Comparison of ENCODE assay signal across 23 cellular contexts in the genomic region with DNA sequence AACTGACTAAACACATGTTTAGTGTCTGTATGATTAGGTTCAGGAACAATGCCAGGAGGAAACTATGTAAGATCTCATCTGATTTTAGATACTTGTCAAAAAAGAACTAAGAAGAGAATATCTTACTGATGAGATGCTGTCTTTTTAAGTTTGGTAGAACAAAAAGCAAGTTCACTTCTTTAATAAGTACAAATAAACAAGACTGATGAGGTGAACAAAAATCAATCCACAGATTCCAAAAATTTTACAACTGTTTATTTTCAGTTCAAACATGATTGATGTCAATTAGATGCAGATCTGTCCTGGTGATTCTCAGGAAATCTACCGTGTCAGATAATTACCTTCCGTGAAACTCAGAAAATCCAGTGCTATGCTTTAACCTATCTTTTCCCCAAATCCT. TPM values are rescaled to one million over a fixed set of nuclear protein-coding genes. Genes with fewer than 3 reads are reported as not detected.
"Had no signal": no experiment of that assay in that cellular context is flagged by ENCODE, and none has a peak within 500 bp of the region (broad histone marks: within the 10 kb centered on the region; RNA-seq: fewer than 3 reads in every experiment).

No MANE protein-coding gene starts in this region.

- H3K27me3 ChIP-seq: colonic mucosa, esophagus squamous epithelium, right atrium auricular region, spleen, tibial nerve had no signal

- H3K4me3 ChIP-seq: colonic mucosa, esophagus squamous epithelium, heart right ventricle, pancreas, spleen, tibial nerve had no signal

- H3K9me3 Mint-ChIP-seq: activated B cell treated with CpG ODN at 0.5 μM for 24 hours; activated naive CD8-positive, alpha-beta T cell treated with anti-CD3 and anti-CD28 coated beads, Interleukin-2, amount 50 U/mL, for 24 hours; activated T-helper 2 cell treated with anti-CD3 and anti-CD28 coated beads, Interferon-gamma antibody, Interleukin-2, Interleukin-4, amounts not matched to agents 10 μg/mL and 5 μg/mL and 100 μg/mL, durations not matched to agents 14 hours and 24 hours and 36 hours; central memory CD8-positive, alpha-beta T cell; mesothelial cell of epicardium; T-helper 2 cell treated with Interferon-gamma antibody and Interleukin-4, amounts not matched to agents 5 μg/mL and 100 μg/mL, for 36 hours had no signal

- H3K27me3 Mint-ChIP-seq: activated B cell treated with CpG ODN at 0.5 μM for 24 hours; activated CD8-positive, alpha-beta memory T cell treated with anti-CD3 and anti-CD28 coated beads, Interleukin-2, amount 10 ng/mL, durations not matched to agents 7 days and 5 days; activated naive CD4-positive, alpha-beta T cell treated with anti-CD3 and anti-CD28 coated beads, Interleukin-2, amount 50 U/mL, for 24 hours; activated naive CD8-positive, alpha-beta T cell treated with anti-CD3 and anti-CD28 coated beads, Interleukin-2, amount 50 U/mL, for 24 hours; central memory CD8-positive, alpha-beta T cell; naive B cell had no signal

- H3K4me1 Mint-ChIP-seq: activated B cell treated with CpG ODN at 0.5 μM for 24 hours; activated CD8-positive, alpha-beta memory T cell treated with anti-CD3 and anti-CD28 coated beads, Interleukin-2, amount 10 ng/mL, durations not matched to agents 7 days and 5 days; activated naive CD4-positive, alpha-beta T cell treated with anti-CD3 and anti-CD28 coated beads, Interleukin-2, amount 50 U/mL, for 24 hours; activated naive CD8-positive, alpha-beta T cell treated with anti-CD3 and anti-CD28 coated beads, Interleukin-2, amount 50 U/mL, for 24 hours; central memory CD8-positive, alpha-beta T cell; naive B cell had no signal

- DNase-seq: activated B cell treated with CpG ODN at 0.5 μM for 24 hours; activated CD8-positive, alpha-beta memory T cell treated with anti-CD3 and anti-CD28 coated beads, Interleukin-2, amount 10 ng/mL, durations not matched to agents 7 days and 5 days; activated CD8-positive, alpha-beta T cell treated with anti-CD3 and anti-CD28 coated beads, Interleukin-2, amount 10 ng/mL, durations not matched to agents 7 days and 5 days; activated naive CD8-positive, alpha-beta T cell treated with anti-CD3 and anti-CD28 coated beads, Interleukin-2, amount 50 U/mL, for 24 hours; activated T-cell treated with anti-CD3 and anti-CD28 coated beads, Interleukin-2, amount 50 U/mL, for 48 hours; colonic mucosa; effector CD8-positive, alpha-beta T cell; esophagus squamous epithelium; foreskin melanocyte; heart right ventricle; naive B cell; pancreas; spleen; stimulated activated naive CD4-positive, alpha-beta T cell had no signal

- H3K36me3 ChIP-seq: colonic mucosa, esophagus squamous epithelium, heart right ventricle, pancreas, right atrium auricular region, spleen, tibial nerve had no signal

- H3K36me3 Mint-ChIP-seq: activated CD8-positive, alpha-beta memory T cell treated with anti-CD3 and anti-CD28 coated beads, Interleukin-2, amount 10 ng/mL, durations not matched to agents 7 days and 5 days; activated naive CD4-positive, alpha-beta T cell treated with anti-CD3 and anti-CD28 coated beads, Interleukin-2, amount 50 U/mL, for 24 hours; mesothelial cell of epicardium; naive B cell had no signal

- H3K27ac Mint-ChIP-seq: activated B cell treated with CpG ODN at 0.5 μM for 24 hours; activated CD8-positive, alpha-beta memory T cell treated with anti-CD3 and anti-CD28 coated beads, Interleukin-2, amount 10 ng/mL, durations not matched to agents 7 days and 5 days; activated CD8-positive, alpha-beta T cell treated with anti-CD3 and anti-CD28 coated beads, Interleukin-2, amount 10 ng/mL, durations not matched to agents 7 days and 5 days; activated naive CD4-positive, alpha-beta T cell treated with anti-CD3 and anti-CD28 coated beads, Interleukin-2, amount 50 U/mL, for 24 hours; activated naive CD8-positive, alpha-beta T cell treated with anti-CD3 and anti-CD28 coated beads, Interleukin-2, amount 50 U/mL, for 24 hours; activated T-helper 2 cell treated with anti-CD3 and anti-CD28 coated beads, Interferon-gamma antibody, Interleukin-2, Interleukin-4, amounts not matched to agents 10 μg/mL and 5 μg/mL and 100 μg/mL, durations not matched to agents 14 hours and 24 hours and 36 hours; mesothelial cell of epicardium; naive B cell; T-helper 2 cell treated with Interferon-gamma antibody and Interleukin-4, amounts not matched to agents 5 μg/mL and 100 μg/mL, for 36 hours had no signal

- ATAC-seq: activated CD8-positive, alpha-beta memory T cell treated with anti-CD3 and anti-CD28 coated beads, Interleukin-2, amount 10 ng/mL, durations not matched to agents 7 days and 5 days; activated CD8-positive, alpha-beta T cell treated with anti-CD3 and anti-CD28 coated beads, Interleukin-2, amount 10 ng/mL, durations not matched to agents 7 days and 5 days; activated naive CD8-positive, alpha-beta T cell treated with anti-CD3 and anti-CD28 coated beads, Interleukin-2, amount 50 U/mL, for 24 hours; pancreas had no signal

- H3K9me3 ChIP-seq: colonic mucosa, esophagus squamous epithelium, heart right ventricle, pancreas, right atrium auricular region, spleen, tibial nerve had no signal

- H3K4me3 Mint-ChIP-seq: activated B cell treated with CpG ODN at 0.5 μM for 24 hours; activated CD8-positive, alpha-beta memory T cell treated with anti-CD3 and anti-CD28 coated beads, Interleukin-2, amount 10 ng/mL, durations not matched to agents 7 days and 5 days; activated CD8-positive, alpha-beta T cell treated with anti-CD3 and anti-CD28 coated beads, Interleukin-2, amount 10 ng/mL, durations not matched to agents 7 days and 5 days; activated naive CD4-positive, alpha-beta T cell treated with anti-CD3 and anti-CD28 coated beads, Interleukin-2, amount 50 U/mL, for 24 hours; activated naive CD8-positive, alpha-beta T cell treated with anti-CD3 and anti-CD28 coated beads, Interleukin-2, amount 50 U/mL, for 24 hours; central memory CD8-positive, alpha-beta T cell; mesothelial cell of epicardium; naive B cell; T-helper 2 cell treated with Interferon-gamma antibody and Interleukin-4, amounts not matched to agents 5 μg/mL and 100 μg/mL, for 36 hours had no signal

- H3K27ac ChIP-seq: colonic mucosa, epithelial cell of prostate, esophagus squamous epithelium, heart right ventricle, pancreas, tibial nerve had no signal

- H3K4me1 ChIP-seq: colonic mucosa, esophagus squamous epithelium, heart right ventricle, pancreas, spleen had no signal

RNA-seq across cellular contexts. Expression of a gene that starts 24.9 kb away (rescaled TPM):
- total RNA-seq: activated B cell treated with CpG ODN at 0.5 μM for 24 hours; activated CD8-positive, alpha-beta memory T cell treated with anti-CD3 and anti-CD28 coated beads, Interleukin-2, amount 10 ng/mL, durations not matched to agents 7 days and 5 days; activated CD8-positive, alpha-beta T cell treated with anti-CD3 and anti-CD28 coated beads, Interleukin-2, amount 10 ng/mL, durations not matched to agents 7 days and 5 days; activated T-helper 2 cell treated with anti-CD3 and anti-CD28 coated beads, Interferon-gamma antibody, Interleukin-2, Interleukin-4, amounts not matched to agents 10 μg/mL and 5 μg/mL and 100 μg/mL, durations not matched to agents 14 hours and 24 hours and 36 hours; bronchial epithelial cell had no signal
